Comparison of ENCODE assay signal across 8 cellular contexts in the genomic region with DNA sequence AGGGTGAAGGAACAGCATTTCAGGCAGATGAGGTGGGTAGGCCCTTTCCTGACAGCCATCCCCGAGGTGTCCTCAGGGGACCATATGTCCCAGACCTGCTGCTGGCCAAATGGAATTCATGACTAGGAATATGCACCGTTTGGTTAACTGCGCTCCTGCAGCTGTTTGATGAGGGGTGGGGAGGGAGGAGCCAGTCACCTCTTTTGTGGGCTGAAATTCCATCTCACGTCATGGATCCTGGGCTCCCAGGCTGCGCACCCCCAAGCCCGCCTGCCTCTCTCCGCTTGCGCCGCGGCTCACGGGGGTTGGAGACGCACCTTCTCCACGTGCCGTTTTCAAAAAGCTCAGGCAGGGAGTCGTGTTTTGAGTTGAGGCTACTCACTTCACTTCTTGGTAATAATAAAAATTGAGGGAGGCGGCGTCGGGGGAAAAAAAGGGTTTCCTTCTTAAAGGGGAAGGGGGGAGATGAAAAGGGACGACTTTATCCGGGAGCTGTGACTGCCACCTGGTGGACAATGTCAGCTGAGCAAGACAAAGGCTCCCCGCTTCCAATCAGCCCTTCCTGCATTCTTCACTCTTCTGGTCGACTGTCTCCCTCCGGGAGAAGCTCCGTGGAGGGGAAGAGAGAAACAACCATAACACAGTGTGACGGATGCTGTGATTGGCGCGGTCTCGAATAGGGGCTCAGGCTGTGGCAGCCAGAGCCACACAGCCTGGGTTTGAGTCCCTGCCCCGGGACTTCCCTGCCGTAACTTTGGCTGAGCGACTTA. TPM values are rescaled to one million over a fixed set of nuclear protein-coding genes. Genes with fewer than 3 reads are reported as not detected.
DNase-seq lines count a peak whose midpoint lies in the region; ATAC-seq and TF ChIP-seq lines count a peak whose summit lies in the region.

No MANE protein-coding gene starts in this region.

- H3K9me3 ChIP-seq in DND-41 (ENCODE audit: insufficient read depth, low read length, severe bottlenecking) (no peaks in the 10 kb centered on the region), HEK293 (ENCODE audit: control insufficient read depth, insufficient read depth, low read depth, low read length) (no peaks in the 10 kb centered on the region), aorta (ENCODE audit: control insufficient read depth, low read length) (no peaks in the 10 kb centered on the region)

- ATAC-seq in DND-41 (ENCODE audit: insufficient read depth, low read depth) (peak; percentile 73), aorta (ENCODE audit: low FRiP score) (peak; percentile 93)

- no peaks in the 10 kb centered on the region for H3K79me2 ChIP-seq in DND-41 (ENCODE audit: insufficient read depth, low read length)

- no peaks in the 10 kb centered on the region for H3K36me3 ChIP-seq in DND-41 (ENCODE audit: insufficient read depth, low read length)
- H3K36me3 ChIP-seq in HEK293 (ENCODE audit: control insufficient read depth in 2 of 2, insufficient read depth in 1 of 2, low read length in 2 of 2) = no peaks in the 10 kb centered on the region
- H3K36me3 ChIP-seq in aorta (ENCODE audit: control insufficient read depth in 1 of 2, insufficient read depth in 2 of 2, low read length in 1 of 2) = no peaks in the 10 kb centered on the region

- DNase-seq in DND-41 = peak; percentile 67
- peak; percentile 65 for DNase-seq in NCI-H146 treated with DMSO at 0.1 percent for 48 hours (lab: John Stamatoyannopoulos, UW; ENCODE audit: unreplicated experiment)
- DNase-seq in T1000 (lab: John Stamatoyannopoulos, UW) = peak; percentile 64
- DNase-seq in astrocyte of the spinal cord (ENCODE audit: low read depth, low spot score) = peak; percentile 82
- peak in 49 of 51 donors; percentile 35 to 91 (median 71) for DNase-seq in hypothalamus (lab: John Stamatoyannopoulos, UW)
- DNase-seq in retina = peak; percentile 95
- DNase-seq in aorta = peak; percentile 86 to 92

- no peak overlapping the region for H3K4me3 ChIP-seq in DND-41 (ENCODE audit: low read depth in 1 of 2, low read length in 2 of 2)
- H3K4me3 ChIP-seq in HEK293 (ENCODE audit: low read depth, low read length) = peak overlapping the region; percentile 44
- peak overlapping the region; percentile 44 for H3K4me3 ChIP-seq in astrocyte of the spinal cord (ENCODE audit: low read depth, low read length)
- peak overlapping the region; percentile 5 to 27 for H3K4me3 ChIP-seq in aorta (ENCODE audit: low read length in 2 of 2)

- H3K27ac ChIP-seq in DND-41 (ENCODE audit: low read length) (no peak overlapping the region), HEK293 (ENCODE audit: extremely low read depth, low read depth, low read length) (no peak overlapping the region; the same call in 1 of the 2 replicates), aorta (ENCODE audit: low read depth in 1 of 2, low read length in 2 of 2) (no peak overlapping the region)

- in situ Hi-C loops in astrocyte of the spinal cord (cut with HindIII; ENCODE audit: low sequenced_read_pairs) = no loop called here

- CTCF ChIA-PET in HEK293 (lab: Yijun Ruan, JAX) = interaction anchor here (0.6 to 5.2 kb wide), 34 partner anchors 9 to 1144 kb away, joined by 3 to 94 read pairs (median 4); partner anchors contain the start of gene BOD1

- POLR2A ChIA-PET in HEK293 (lab: Yijun Ruan, JAX) = interaction anchor here (1.1 to 1.3 kb wide), 2 partner anchors 85 to 343 kb away, joined by 4 to 5 read pairs; partner anchors contain the start of gene CPEB4

- H3K4me1 ChIP-seq in DND-41 (ENCODE audit: insufficient read depth, low read length) (no peaks in the 10 kb centered on the region), HEK293 (ENCODE audit: control insufficient read depth, insufficient read depth, low read length) (no peaks in the 10 kb centered on the region), aorta (ENCODE audit: control insufficient read depth in 1 of 2, insufficient read depth in 2 of 2, low read length in 2 of 2) (peaks cover 0 to 1% of the 10 kb centered on the region in 2 donors)

- no peaks in the 10 kb centered on the region for H4K20me1 ChIP-seq in DND-41 (ENCODE audit: insufficient read depth, low read length)

- H3K27me3 ChIP-seq in DND-41 (ENCODE audit: insufficient read depth, low read length, poor library complexity) = no peaks in the 10 kb centered on the region
- no peaks in the 10 kb centered on the region for H3K27me3 ChIP-seq in aorta (ENCODE audit: control insufficient read depth in 1 of 2, insufficient read depth in 2 of 2, low read length in 1 of 2)

- H2AFZ ChIP-seq in DND-41 (ENCODE audit: low read depth, low read length) = peak overlapping the region; percentile 57

- H3K4me2 ChIP-seq in DND-41 (ENCODE audit: insufficient read depth, low read length) = no peak overlapping the region

- intact Hi-C loops in aorta (cut with DNase I) = loop anchor here (1.0 to 5.0 kb wide), 4 partner anchors 82 to 354 kb away; partner anchors contain the start of gene CPEB4 (in 1 of the 2)

- no peak overlapping the region for H3K9ac ChIP-seq in DND-41 (ENCODE audit: low read depth, low read length)

- 1 to 2% methylated on average over 31 of the region's 31 CpGs for WGBS in aorta, 2 donors

- TF ChIP-seq CTCF in DND-41 (IDR thresholded peaks at IDR 0.05; ENCODE audit: borderline replicate concordance, extremely low read depth, low read length, poor library complexity, severe bottlenecking) (peak; percentile 86), HEK293 (tag by site-specific recombination; IDR thresholded peaks at IDR 0.05) (peak; percentile 81), astrocyte of the spinal cord (IDR thresholded peaks at IDR 0.05; ENCODE audit: low read depth, low read length) (peak; percentile 87)

TF ChIP-seq in HEK293, 187 proteins besides CTCF, POLR2A, EP300 and RAD21 (continues in another document):
- TF ChIP-seq ZNF777 (tag by site-specific recombination; IDR thresholded peaks at IDR 0.05; ENCODE audit: borderline replicate concordance) = no peak
- no peak for TF ChIP-seq TCF7L2 (IDR thresholded peaks at IDR 0.05; ENCODE audit: borderline replicate concordance, low read depth, low read length)
- TF ChIP-seq, protein P1, sequence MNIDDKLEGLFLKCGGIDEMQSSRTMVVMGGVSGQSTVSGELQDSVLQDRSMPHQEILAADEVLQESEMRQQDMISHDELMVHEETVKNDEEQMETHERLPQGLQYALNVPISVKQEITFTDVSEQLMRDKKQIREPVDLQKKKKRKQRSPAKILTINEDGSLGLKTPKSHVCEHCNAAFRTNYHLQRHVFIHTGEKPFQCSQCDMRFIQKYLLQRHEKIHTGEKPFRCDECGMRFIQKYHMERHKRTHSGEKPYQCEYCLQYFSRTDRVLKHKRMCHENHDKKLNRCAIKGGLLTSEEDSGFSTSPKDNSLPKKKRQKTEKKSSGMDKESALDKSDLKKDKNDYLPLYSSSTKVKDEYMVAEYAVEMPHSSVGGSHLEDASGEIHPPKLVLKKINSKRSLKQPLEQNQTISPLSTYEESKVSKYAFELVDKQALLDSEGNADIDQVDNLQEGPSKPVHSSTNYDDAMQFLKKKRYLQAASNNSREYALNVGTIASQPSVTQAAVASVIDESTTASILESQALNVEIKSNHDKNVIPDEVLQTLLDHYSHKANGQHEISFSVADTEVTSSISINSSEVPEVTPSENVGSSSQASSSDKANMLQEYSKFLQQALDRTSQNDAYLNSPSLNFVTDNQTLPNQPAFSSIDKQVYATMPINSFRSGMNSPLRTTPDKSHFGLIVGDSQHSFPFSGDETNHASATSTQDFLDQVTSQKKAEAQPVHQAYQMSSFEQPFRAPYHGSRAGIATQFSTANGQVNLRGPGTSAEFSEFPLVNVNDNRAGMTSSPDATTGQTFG (tag by site-specific recombination; IDR thresholded peaks at IDR 0.05; ENCODE audit: borderline replicate concordance) = no peak
- TF ChIP-seq GFI1B (tag by site-specific recombination; IDR thresholded peaks at IDR 0.05) = no peak
- no peak for TF ChIP-seq ZNF174 (tag by site-specific recombination; IDR thresholded peaks at IDR 0.05)
- no peak for TF ChIP-seq GLIS1 (tag by site-specific recombination; IDR thresholded peaks at IDR 0.05)
- no peak for TF ChIP-seq RBAK (tag by site-specific recombination; IDR thresholded peaks at IDR 0.05)
- TF ChIP-seq GLIS2 (tag by site-specific recombination; IDR thresholded peaks at IDR 0.05) = no peak
- peak; percentile 73; the same call in 1 of the 2 replicates for TF ChIP-seq IKZF3 (tag by site-specific recombination; IDR thresholded peaks at IDR 0.05)
- no peak for TF ChIP-seq YY2 (tag by site-specific recombination; IDR thresholded peaks at IDR 0.05)
- TF ChIP-seq ZNF157 (tag by site-specific recombination; IDR thresholded peaks at IDR 0.05) = no peak
- TF ChIP-seq ZNF548 (tag by site-specific recombination; IDR thresholded peaks at IDR 0.05) = no peak
- no peak for TF ChIP-seq SETDB1 (IDR thresholded peaks at IDR 0.05; ENCODE audit: insufficient read length, low read length)
- TF ChIP-seq ZNF585B (tag by site-specific recombination; IDR thresholded peaks at IDR 0.05) = no peak
- TF ChIP-seq ZNF211 (tag by site-specific recombination; IDR thresholded peaks at IDR 0.05; ENCODE audit: low read depth) = no peak
- TF ChIP-seq, protein P2, sequence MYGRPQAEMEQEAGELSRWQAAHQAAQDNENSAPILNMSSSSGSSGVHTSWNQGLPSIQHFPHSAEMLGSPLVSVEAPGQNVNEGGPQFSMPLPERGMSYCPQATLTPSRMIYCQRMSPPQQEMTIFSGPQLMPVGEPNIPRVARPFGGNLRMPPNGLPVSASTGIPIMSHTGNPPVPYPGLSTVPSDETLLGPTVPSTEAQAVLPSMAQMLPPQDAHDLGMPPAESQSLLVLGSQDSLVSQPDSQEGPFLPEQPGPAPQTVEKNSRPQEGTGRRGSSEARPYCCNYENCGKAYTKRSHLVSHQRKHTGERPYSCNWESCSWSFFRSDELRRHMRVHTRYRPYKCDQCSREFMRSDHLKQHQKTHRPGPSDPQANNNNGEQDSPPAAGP (tag by site-specific recombination; IDR thresholded peaks at IDR 0.05) = no peak
- TF ChIP-seq ZSCAN30 (tag by site-specific recombination; IDR thresholded peaks at IDR 0.05) = 0 out of 2 replicates have a peak, but pooled peaks have one; percentile 24
- no peak for TF ChIP-seq ZNF561 (tag by site-specific recombination; IDR thresholded peaks at IDR 0.05; ENCODE audit: borderline replicate concordance)
- TF ChIP-seq, protein P3, sequence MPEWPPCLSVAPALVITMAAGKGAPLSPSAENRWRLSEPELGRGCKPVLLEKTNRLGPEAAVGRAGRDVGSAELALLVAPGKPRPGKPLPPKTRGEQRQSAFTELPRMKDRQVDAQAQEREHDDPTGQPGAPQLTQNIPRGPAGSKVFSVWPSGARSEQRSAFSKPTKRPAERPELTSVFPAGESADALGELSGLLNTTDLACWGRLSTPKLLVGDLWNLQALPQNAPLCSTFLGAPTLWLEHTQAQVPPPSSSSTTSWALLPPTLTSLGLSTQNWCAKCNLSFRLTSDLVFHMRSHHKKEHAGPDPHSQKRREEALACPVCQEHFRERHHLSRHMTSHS (tag by site-specific recombination; IDR thresholded peaks at IDR 0.05) = no peak
- TF ChIP-seq TRIM28 (IDR thresholded peaks at IDR 0.05; ENCODE audit: borderline replicate concordance, low read length) = no peak
- TF ChIP-seq ZNF423 (tag by site-specific recombination; IDR thresholded peaks at IDR 0.05) = no peak

RNA-seq across cellular contexts. Expression of gene C5orf47, which starts 15.9 kb away (rescaled TPM):
- not detected for total RNA-seq in aorta
- polyA plus RNA-seq in aorta = not detected

Comparison
In these comparisons a context has a peak if more than half of its experiments do, and no peak if none do; other contexts are left out.
1. H3K4me3 ChIP-seq: peak in HEK293 (single experiment), astrocyte of the spinal cord (single experiment) and aorta (2 of 2); none in DND-41 (0 of 2).
2. Peak in every context shown above with its lines, with median percentiles within 50 percentile points of each other: DNase-seq and CTCF ChIP-seq.